1 cellular context compared by ENCODE assay signal in genomic region chr12:90801776-90802175, GRCh38.
TF ChIP-seq lines count a peak whose summit lies in the region.

No MANE protein-coding gene starts in this region.

TF ChIP-seq in SK-N-SH treated with all-trans-retinoic acid at 6 μM for 48 hours, 23 proteins besides CTCF, POLR2A, EP300 and RAD21 (continued from another document):
- TF ChIP-seq CSRNP3 (CRISPR knock-in tag; IDR thresholded peaks at IDR 0.05) (no peak), POU6F1 (CRISPR knock-in tag; IDR thresholded peaks at IDR 0.05; ENCODE audit: borderline replicate concordance, low read depth) (no peak), RARB (CRISPR knock-in tag; IDR thresholded peaks at IDR 0.05) (no peak), OSR1 (CRISPR knock-in tag; IDR thresholded peaks at IDR 0.05) (no peak)
